In genomic region chr10:21427804-21428481, GRCh38 we compare ENCODE assay signal across 1 cellular context.
TF ChIP-seq lines count a peak whose summit lies in the region.

No MANE protein-coding gene starts in this region.

TF ChIP-seq in HepG2, 621 proteins besides CTCF, POLR2A, EP300 and RAD21 (continued from another document):
- TF ChIP-seq ZNF687 (CRISPR knock-in tag; IDR thresholded peaks at IDR 0.05): no peak
- no peak for TF ChIP-seq ZNF572 (CRISPR knock-in tag; IDR thresholded peaks at IDR 0.05)
- TF ChIP-seq REPIN1 (CRISPR knock-in tag; IDR thresholded peaks at IDR 0.05; ENCODE audit: borderline replicate concordance, low read depth): no peak
- TF ChIP-seq ZNF484 (CRISPR knock-in tag; IDR thresholded peaks at IDR 0.05; ENCODE audit: borderline replicate concordance, low read depth): no peak
- TF ChIP-seq NFYB (CRISPR knock-in tag; IDR thresholded peaks at IDR 0.05): no peak
- TF ChIP-seq SP2 (CRISPR knock-in tag; IDR thresholded peaks at IDR 0.05): no peak
- TF ChIP-seq ZNF563 (CRISPR knock-in tag; IDR thresholded peaks at IDR 0.05): no peak
- no peak for TF ChIP-seq MXD3 (CRISPR knock-in tag; IDR thresholded peaks at IDR 0.05)
- TF ChIP-seq GMEB1 (CRISPR knock-in tag; IDR thresholded peaks at IDR 0.05; ENCODE audit: borderline replicate concordance): no peak
- TF ChIP-seq RARG (CRISPR knock-in tag; IDR thresholded peaks at IDR 0.05; ENCODE audit: low read depth): no peak
- peak; percentile 94 for TF ChIP-seq TP53 (CRISPR knock-in tag; conservative IDR thresholded peaks at IDR 0.05)
- no peak for TF ChIP-seq KLF16 (CRISPR knock-in tag; IDR thresholded peaks at IDR 0.05)
- 0 out of 2 replicates have a peak, but pooled peaks have one; percentile 20 for TF ChIP-seq MAX (IDR thresholded peaks at IDR 0.05)
- TF ChIP-seq ZNF121 (CRISPR knock-in tag; IDR thresholded peaks at IDR 0.05): peak; percentile 73
